In the genomic region with DNA sequence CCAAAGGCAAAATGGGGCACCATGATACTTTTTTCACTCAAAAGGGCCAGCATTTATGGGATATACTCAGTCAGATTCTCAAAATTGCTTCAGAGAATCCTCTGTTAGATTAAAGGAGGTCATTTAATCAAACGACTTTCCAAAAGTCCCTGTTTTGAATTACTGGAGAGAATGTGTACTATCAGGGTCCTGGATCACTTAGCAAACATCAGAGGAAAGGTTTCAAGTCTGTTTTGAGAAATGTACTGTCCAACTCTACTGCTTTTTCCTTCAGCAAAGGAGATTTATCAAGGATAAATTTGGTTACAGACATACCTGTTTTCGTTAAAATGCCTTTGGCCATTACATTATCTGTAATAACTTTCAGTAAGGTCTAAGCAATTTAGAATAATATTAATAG, we compare ENCODE assay signal across 9 cellular contexts.
"Had no signal": no experiment of that assay in that cellular context is flagged by ENCODE, and none has a peak within 500 bp of the region (broad histone marks: within the 10 kb centered on the region; RNA-seq: fewer than 3 reads in every experiment).

No MANE protein-coding gene starts in this region.

- DNase-seq: GM23248, GOT3, H7, HFFc6, KBM-7 had no signal

- H3K9ac ChIP-seq: GM23248 had no signal

- H3K36me3 ChIP-seq: HAP-1 had no signal

- ATAC-seq: HCT116, HepG2 had no signal

- H3K27ac ChIP-seq: GM23248, HL-60 had no signal

- H3K4me1 ChIP-seq: HAP-1 had no signal

- H3K4me3 ChIP-seq: GM23248, HAP-1 had no signal

- H3K9me3 ChIP-seq: HAP-1 had no signal

- H2AFZ ChIP-seq: GM23248 had no signal
